ENCODE assay signal across 23 cellular contexts in genomic region chr11:77446911-77447629, GRCh38. TPM values are rescaled to one million over a fixed set of nuclear protein-coding genes. Genes with fewer than 3 reads are reported as not detected.
A peak's percentile ranks its signal among the peaks of the same experiment; 100 is the strongest.
DNase-seq lines count a peak whose midpoint lies in the region; ATAC-seq and TF ChIP-seq lines count a peak whose summit lies in the region.
"Had no signal": no experiment of that assay in that cellular context is flagged by ENCODE, and none has a peak within 500 bp of the region (broad histone marks: within the 10 kb centered on the region; RNA-seq: fewer than 3 reads in every experiment).

No MANE protein-coding gene starts in this region.

- peaks cover 71% of the 10 kb centered on the region for H3K4me1 Mint-ChIP-seq in GM23338
- H3K4me1 Mint-ChIP-seq in activated CD4-positive, alpha-beta T cell treated with anti-CD3 and anti-CD28 coated beads, Interleukin-2, amount 10 ng/mL, durations not matched to agents 24 days and 14 days: peaks cover 37% of the 10 kb centered on the region

- WGBS in heart left ventricle, 4 donors: 87 to 95% (median 91%) methylated on average over 8 of the region's 8 CpGs

- H3K9me2 ChIP-seq in GM23338 (ENCODE audit: insufficient read depth): no peaks in the 10 kb centered on the region

- H3K36me3 Mint-ChIP-seq in GM23338 (ENCODE audit: low read depth): peaks cover 8% of the 10 kb centered on the region; the same call in 2 of the 3 replicates
- H3K36me3 Mint-ChIP-seq in activated CD4-positive, alpha-beta T cell treated with anti-CD3 and anti-CD28 coated beads, Interleukin-2, amount 10 ng/mL, durations not matched to agents 24 days and 14 days (ENCODE audit: low read depth): no peaks in the 10 kb centered on the region
- H3K36me3 Mint-ChIP-seq: activated naive CD8-positive, alpha-beta T cell; CD14-positive monocyte; stimulated activated naive B cell treated with anti-CD40 and anti-IgM and Interleukin-4, amounts not matched to agents 10 μg/mL and 1 μg/mL and 100 μg/mL, for 72 hours had no signal

- peaks cover 57% of the 10 kb centered on the region for H3K4me1 ChIP-seq in GM23338 (ENCODE audit: insufficient read depth)
- peaks cover 78 to 82% of the 10 kb centered on the region in 2 experiments for H3K4me1 ChIP-seq in neutrophil (ENCODE audit: control insufficient read depth in 1 of 2, insufficient read depth in 1 of 2, low read depth in 1 of 2, low read length in 1 of 2)
- peaks cover 0 to 31% (median 0%) of the 10 kb centered on the region in 12 donors for H3K4me1 ChIP-seq in heart left ventricle
- H3K4me1 ChIP-seq: prostate gland, suprapubic skin had no signal

- H2AFZ ChIP-seq in GM23338: no peak overlapping the region

- H3K36me3 ChIP-seq in GM23338 (ENCODE audit: insufficient read depth) (no peaks in the 10 kb centered on the region), neutrophil (no peaks in the 10 kb centered on the region), heart left ventricle (no peaks in the 10 kb centered on the region)
- H3K36me3 ChIP-seq: left lung, prostate gland, suprapubic skin had no signal

- 0 out of 2 replicates have a peak overlapping the region, but pooled peaks have one; percentile 5 for H3K27ac ChIP-seq in GM23338 (ENCODE audit: low read depth)
- peak overlapping the region; percentile 91 for H3K27ac ChIP-seq in neutrophil
- H3K27ac ChIP-seq in heart left ventricle: no peak overlapping the region
- H3K27ac ChIP-seq: left lung, prostate gland, suprapubic skin had no signal

- H3K27ac Mint-ChIP-seq in GM23338: 0 out of 2 replicates have a peak overlapping the region, but pooled peaks have one; percentile 21
- H3K27ac Mint-ChIP-seq in activated CD4-positive, alpha-beta T cell treated with anti-CD3 and anti-CD28 coated beads, Interleukin-2, amount 10 ng/mL, durations not matched to agents 24 days and 14 days: no peak overlapping the region
- H3K27ac Mint-ChIP-seq: activated naive CD8-positive, alpha-beta T cell; stimulated activated naive B cell treated with anti-CD40 and anti-IgM and Interleukin-4, amounts not matched to agents 10 μg/mL and 1 μg/mL and 100 μg/mL, for 72 hours had no signal

- intact Hi-C loops in activated CD4-positive, alpha-beta T cell treated with anti-CD3 and anti-CD28 coated beads, Interleukin-2, amount 10 ng/mL, durations not matched to agents 24 days and 14 days (cut with micrococcal nuclease): loop anchor here (1.0 kb wide), 1 partner anchor 101 kb away; no protein-coding TSS in a partner anchor
- intact Hi-C loops in heart left ventricle (cut with DNase I): no loop called here

- H3K4me3 ChIP-seq in GM23338: no peak overlapping the region
- H3K4me3 ChIP-seq in NB4 (ENCODE audit: low read depth, low read length): no peak overlapping the region
- no peak overlapping the region for H3K4me3 ChIP-seq in neutrophil (ENCODE audit: low read depth in 1 of 2, low read length in 1 of 2)
- H3K4me3 ChIP-seq in heart left ventricle: no peak overlapping the region
- H3K4me3 ChIP-seq: left lung, prostate gland, suprapubic skin had no signal

- TF ChIP-seq CTCF in GM23338 (conservative IDR thresholded peaks at IDR 0.05; ENCODE audit: low read depth in 2 of 2) (no peak), NB4 (IDR thresholded peaks at IDR 0.05; ENCODE audit: low read depth, low read length) (no peak), neutrophil (IDR thresholded peaks at IDR 0.05) (no peak), heart left ventricle (IDR thresholded peaks at IDR 0.05) (no peak)

- H3K9me3 ChIP-seq in neutrophil (no peaks in the 10 kb centered on the region), heart left ventricle (no peaks in the 10 kb centered on the region)
- H3K9me3 ChIP-seq: left lung, prostate gland, suprapubic skin had no signal

- peak overlapping the region; percentile 36; the same call in 1 of the 2 replicates for H3K4me2 ChIP-seq in GM23338

- peaks cover 5% of the 10 kb centered on the region for H3F3A ChIP-seq in GM23338 (replicated peaks; ENCODE audit: low read depth)

- no peak overlapping the region for H3K4me3 Mint-ChIP-seq in GM23338
- H3K4me3 Mint-ChIP-seq in activated CD4-positive, alpha-beta T cell treated with anti-CD3 and anti-CD28 coated beads, Interleukin-2, amount 10 ng/mL, durations not matched to agents 24 days and 14 days: no peak overlapping the region
- H3K4me3 Mint-ChIP-seq: activated naive CD8-positive, alpha-beta T cell; CD14-positive monocyte; stimulated activated naive B cell treated with anti-CD40 and anti-IgM and Interleukin-4, amounts not matched to agents 10 μg/mL and 1 μg/mL and 100 μg/mL, for 72 hours had no signal

- H3K79me2 ChIP-seq in GM23338 (replicated peaks; ENCODE audit: insufficient read depth): peaks cover 90% of the 10 kb centered on the region

- H3K9me3 Mint-ChIP-seq in GM23338: no peaks in the 10 kb centered on the region
- no peaks in the 10 kb centered on the region for H3K9me3 Mint-ChIP-seq in activated CD4-positive, alpha-beta T cell treated with anti-CD3 and anti-CD28 coated beads, Interleukin-2, amount 10 ng/mL, durations not matched to agents 24 days and 14 days
- H3K9me3 Mint-ChIP-seq: CD14-positive monocyte; stimulated activated naive B cell treated with anti-CD40 and anti-IgM and Interleukin-4, amounts not matched to agents 10 μg/mL and 1 μg/mL and 100 μg/mL, for 72 hours had no signal

- H3K27me3 ChIP-seq in GM23338 (ENCODE audit: insufficient read depth) (no peaks in the 10 kb centered on the region), neutrophil (no peaks in the 10 kb centered on the region), heart left ventricle (no peaks in the 10 kb centered on the region)
- H3K27me3 ChIP-seq: left lung, suprapubic skin had no signal

- H3K27me3 Mint-ChIP-seq in GM23338 (ENCODE audit: insufficient read depth, low read depth, poor library complexity): peaks cover 3% of the 10 kb centered on the region
- H3K27me3 Mint-ChIP-seq in activated CD4-positive, alpha-beta T cell treated with anti-CD3 and anti-CD28 coated beads, Interleukin-2, amount 10 ng/mL, durations not matched to agents 24 days and 14 days: no peaks in the 10 kb centered on the region
- H3K27me3 Mint-ChIP-seq: activated naive CD8-positive, alpha-beta T cell; stimulated activated naive B cell treated with anti-CD40 and anti-IgM and Interleukin-4, amounts not matched to agents 10 μg/mL and 1 μg/mL and 100 μg/mL, for 72 hours had no signal

- TF ChIP-seq POLR2A in NB4 (IDR thresholded peaks at IDR 0.05; ENCODE audit: extremely low read depth, insufficient read length) (no peak), heart left ventricle (IDR thresholded peaks at IDR 0.05) (no peak)

- no peak for ATAC-seq in GM23338
- ATAC-seq in heart left ventricle: no peak
- ATAC-seq: left lung; stimulated activated naive B cell treated with anti-CD40 and anti-IgM and Interleukin-4, amounts not matched to agents 10 μg/mL and 1 μg/mL and 100 μg/mL, for 72 hours had no signal

- no peak for DNase-seq in GM23338 (ENCODE audit: low spot score)
- peak; percentile 21 for DNase-seq in NB4 (ENCODE audit: low read depth)
- DNase-seq in amniotic epithelial cell (ENCODE audit: low read depth): peak; percentile 21
- no peak for DNase-seq in activated CD4-positive, alpha-beta T cell treated with anti-CD3 and anti-CD28 coated beads, Interleukin-2, amount 10 ng/mL, durations not matched to agents 24 days and 14 days
- DNase-seq in NCI-H510A treated with DMSO at 0.1 percent for 48 hours (lab: John Stamatoyannopoulos, UW): no peak
- no peak for DNase-seq in heart left ventricle
- DNase-seq: activated CD4-positive, alpha-beta T cell treated with anti-CD3 and anti-CD28 coated beads, Interleukin-2, amount 50 U/mL, for 48 hours; activated CD8-positive, alpha-beta memory T cell treated with anti-CD3 and anti-CD28 coated beads, Interleukin-2, amount 50 U/mL, for 4 hours; DND-41; IMR-90; left lung; NCI-H1105 treated with DMSO at 0.1 percent for 48 hours; NCI-H2029 treated with DMSO at 0.1 percent for 48 hours; NCI-H82; SHP77 treated with DMSO at 0.1 percent for 48 hours; stimulated activated CD4-positive, alpha-beta T cell treated with anti-CD3 and anti-CD28 coated beads, Interleukin-15, amount 100 ng/mL, for 24 hours; stimulated activated naive B cell treated with anti-CD40 and anti-IgM and Interleukin-4, amounts not matched to agents 10 μg/mL and 1 μg/mL and 100 μg/mL, for 72 hours; T-helper 1 cell had no signal

- no peaks in the 10 kb centered on the region for H4K20me1 ChIP-seq in GM23338 (replicated peaks; ENCODE audit: insufficient read depth)

TF ChIP-seq in GM23338, 12 proteins besides CTCF, POLR2A, EP300 and RAD21:
- no peak for TF ChIP-seq ZNF331 (CRISPR knock-in tag; IDR thresholded peaks at IDR 0.05; ENCODE audit: low read depth)
TF ChIP-seq in GM23338: peak in this region for 0.

RNA-seq across cellular contexts. Expression of gene PAK1, which starts 26.8 kb away (rescaled TPM):
- total RNA-seq in GM23338 (2014; rRNA removed; shearing (Covaris generic)): 143 and 175 TPM in 2 replicates
- 102 and 109 TPM in 2 replicates for polyA plus RNA-seq in GM23338 (2016; fragmentation: Nextera tagmentation; extraction: Ambion mirVana)
- total RNA-seq in activated CD4-positive, alpha-beta T cell treated with anti-CD3 and anti-CD28 coated beads, Interleukin-2, amount 10 ng/mL, durations not matched to agents 24 days and 14 days: 32.1 and 33.1 TPM in 2 replicates
- 10 to 100 TPM in 5 of 9 donors, 1 to 10 TPM in 4; 2.9 to 25.4 (median 11.9) TPM for total RNA-seq in heart left ventricle
- 1 to 10 TPM; 2.1 to 2.5 TPM for polyA plus RNA-seq in heart left ventricle

Comparison
In these comparisons a context has a peak if more than half of its experiments do, and no peak if none do; other contexts are left out.
1. DNase-seq: peak in NB4 (single experiment) and amniotic epithelial cell (single experiment); none in GM23338 (single experiment), activated CD4-positive, alpha-beta T cell treated with anti-CD3 and anti-CD28 coated beads, Interleukin-2, amount 10 ng/mL, durations not matched to agents 24 days and 14 days (single experiment), NCI-H510A treated with DMSO at 0.1 percent for 48 hours (single experiment) and heart left ventricle (0 of 5).
2. H3K27ac ChIP-seq: peak in GM23338 (single experiment) and neutrophil (single experiment); none in heart left ventricle (0 of 12).